ENCODE assay signal across 8 cellular contexts in the genomic region with DNA sequence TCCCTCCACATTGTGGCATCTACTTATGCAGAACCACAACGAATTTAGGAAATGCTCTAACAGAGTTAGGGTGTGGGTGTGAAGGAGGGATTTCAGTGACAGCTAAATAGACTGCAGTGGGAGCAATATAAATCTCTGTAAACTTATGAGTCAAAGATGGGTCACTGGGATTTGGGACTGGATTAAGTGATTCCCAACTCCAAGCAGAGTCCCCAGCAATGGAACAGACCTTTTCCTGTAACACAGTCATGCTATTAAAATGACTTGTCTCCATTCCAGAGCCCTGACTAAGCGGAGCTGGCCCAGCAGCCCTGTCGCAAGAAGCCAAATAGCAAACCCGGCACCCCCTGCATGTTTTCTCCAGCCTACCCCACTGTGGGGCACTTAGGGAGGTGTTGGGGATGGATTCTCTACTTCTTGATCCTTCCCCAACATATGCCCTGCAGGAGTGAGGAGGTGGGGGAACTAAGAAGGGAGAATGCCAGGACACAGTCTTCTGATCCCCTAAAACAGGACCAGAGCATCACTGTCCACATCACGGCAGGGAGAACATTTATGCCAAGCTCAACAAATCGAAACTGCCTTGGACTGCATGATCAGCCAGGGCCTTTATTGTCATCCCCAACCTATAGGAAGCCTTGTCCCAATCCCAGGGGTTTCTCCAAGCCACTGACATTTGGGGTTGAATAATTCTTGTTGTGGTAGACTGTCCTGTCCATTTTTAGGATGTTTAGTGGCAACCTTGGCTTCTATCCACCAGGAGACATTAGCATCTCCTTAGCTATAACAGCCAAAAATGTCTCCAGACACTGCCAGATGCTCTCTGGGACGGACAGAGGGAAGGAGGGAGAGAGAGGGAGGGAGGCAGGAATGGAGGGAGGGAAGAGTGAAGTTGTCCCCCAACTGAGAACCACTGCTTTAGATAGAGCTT. TPM values are rescaled to one million over a fixed set of nuclear protein-coding genes. Genes with fewer than 3 reads are reported as not detected.
DNase-seq lines count a peak whose midpoint lies in the region; ATAC-seq and TF ChIP-seq lines count a peak whose summit lies in the region.

No MANE protein-coding gene starts in this region.

- H3K27me3 Mint-ChIP-seq in osteocyte (ENCODE audit: unreplicated experiment): no peaks in the 10 kb centered on the region

- no peaks in the 10 kb centered on the region for H3K9me3 ChIP-seq in SJCRH30 (replicated peaks)

- peaks cover 68% of the 10 kb centered on the region for H3K4me1 Mint-ChIP-seq in osteocyte (ENCODE audit: unreplicated experiment)

- peaks cover 33% of the 10 kb centered on the region for H3K36me3 Mint-ChIP-seq in osteocyte (ENCODE audit: unreplicated experiment)

- no peak overlapping the region for H3K4me3 Mint-ChIP-seq in osteocyte (ENCODE audit: unreplicated experiment)

- no peak for ATAC-seq in HG02642 (IDR thresholded peaks at IDR 0.05; ENCODE audit: poor library complexity, unreplicated experiment)

- H3K27ac Mint-ChIP-seq in osteocyte (ENCODE audit: unreplicated experiment): peak overlapping the region; percentile 93

- DNase-seq in AG08396 (ENCODE audit: low spot score): peak; percentile 87
- DNase-seq in SJCRH30: peak; percentile 67 to 68
- peak; percentile 97 for DNase-seq in fibroblast of mammary gland (ENCODE audit: low read depth)
- DNase-seq in osteocyte (ENCODE audit: extremely low spot score, unreplicated experiment): no peak
- no peak for DNase-seq in DMS53 (lab: John Stamatoyannopoulos, UW)
- no peak for DNase-seq in COLO668 (lab: John Stamatoyannopoulos, UW; ENCODE audit: unreplicated experiment)
- DNase-seq in NCI-H82 (lab: John Stamatoyannopoulos, UW): no peak

- TF ChIP-seq CTCF in fibroblast of mammary gland (conservative IDR thresholded peaks at IDR 0.05; ENCODE audit: control insufficient read depth, insufficient read depth, low read depth, low read length) (no peak), osteocyte (IDR thresholded peaks at IDR 0.05) (no peak)

- H3K4me1 ChIP-seq in SJCRH30: peaks cover 50% of the 10 kb centered on the region

- H3K36me3 ChIP-seq in SJCRH30: peaks cover 29% of the 10 kb centered on the region

- no peaks in the 10 kb centered on the region for H3K9me3 Mint-ChIP-seq in osteocyte (ENCODE audit: unreplicated experiment)

- H3K27me3 ChIP-seq in SJCRH30: no peaks in the 10 kb centered on the region

- no peak overlapping the region for H3K4me3 ChIP-seq in SJCRH30
- no peak overlapping the region for H3K4me3 ChIP-seq in fibroblast of mammary gland (ENCODE audit: control insufficient read depth, low read depth, low read length)

- peak overlapping the region; percentile 54 for H3K27ac ChIP-seq in SJCRH30

RNA-seq across cellular contexts. Expression of a gene that starts 36.9 kb away (rescaled TPM):
- 1,468 and 1,571 TPM in 2 replicates for total RNA-seq in SJCRH30 (2014; rRNA removed; shearing (Covaris generic))
- total RNA-seq in osteocyte: 750 and 815 TPM in 2 replicates

RNA-seq across cellular contexts. Expression of a gene that starts 37.1 kb away (rescaled TPM):
- 2.0 and 3.5 TPM in 2 replicates for total RNA-seq in SJCRH30 (2014; rRNA removed; shearing (Covaris generic))
- 10.0 and 10.2 TPM in 2 replicates for total RNA-seq in osteocyte

Comparison
In these comparisons a context has a peak if more than half of its experiments do, and no peak if none do; other contexts are left out.
1. DNase-seq: peak in AG08396 (single experiment), SJCRH30 (2 of 2) and fibroblast of mammary gland (single experiment); none in osteocyte (single experiment), DMS53 (single experiment), COLO668 (single experiment) and NCI-H82 (single experiment).